ENCODE assay signal across 11 cellular contexts in the genomic region with DNA sequence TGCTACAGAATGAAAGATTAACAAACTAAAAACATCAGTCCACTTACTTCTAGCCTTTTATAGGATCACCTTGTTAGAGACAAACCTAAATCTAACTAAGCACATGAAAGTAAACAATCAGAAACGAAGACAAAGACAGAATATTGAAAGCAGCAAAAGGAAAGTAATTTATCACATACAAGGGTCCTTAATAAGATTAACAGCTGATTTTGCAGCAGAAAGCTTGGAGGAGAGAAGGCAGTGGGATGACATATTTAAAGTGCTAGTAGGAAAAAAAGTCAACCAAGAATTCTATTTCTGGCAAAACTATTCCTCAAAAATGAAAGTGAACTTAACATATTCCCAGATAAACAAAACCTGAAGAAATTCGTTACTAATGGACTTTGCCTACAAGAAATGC.
"Had no signal": no experiment of that assay in that cellular context is flagged by ENCODE, and none has a peak within 500 bp of the region (broad histone marks: within the 10 kb centered on the region; RNA-seq: fewer than 3 reads in every experiment).

No MANE protein-coding gene starts in this region.

- H3K27ac ChIP-seq: GM23248 had no signal

- H3K4me1 ChIP-seq: HAP-1 had no signal

- H3K4me2 ChIP-seq: GM23338 had no signal

- DNase-seq: GM23248, GOT3, H7, H9, HCEC 1CT, HFFc6 had no signal

- H3K9ac ChIP-seq: GM23248 had no signal

- H3K4me3 ChIP-seq: GM23248, GM23338, HAP-1 had no signal

- FAIRE-seq: H1, H54 had no signal

- H3K27ac Mint-ChIP-seq: GM23338, H9, HFFc6 had no signal

- H3K9me3 ChIP-seq: HAP-1 had no signal

- ATAC-seq: GM23338, HCT116 had no signal

- H3K4me3 Mint-ChIP-seq: GM23338, H9, HFFc6 had no signal

- H2AFZ ChIP-seq: GM23248, GM23338 had no signal

- H3K36me3 ChIP-seq: HAP-1 had no signal
